ENCODE assay signal across 1 cellular context in genomic region chr12:55937956-55938355, GRCh38.
TF ChIP-seq lines count a peak whose summit lies in the region.

No MANE protein-coding gene starts in this region.

TF ChIP-seq in IMR-90, 13 proteins besides CTCF, POLR2A, EP300 and RAD21:
- TF ChIP-seq BHLHE40 (IDR thresholded peaks at IDR 0.05; ENCODE audit: low read depth, low read length) (no peak), MAFK (IDR thresholded peaks at IDR 0.05; ENCODE audit: low read depth, low read length) (no peak), FOS (IDR thresholded peaks at IDR 0.05; ENCODE audit: low read depth, low read length) (no peak), NFE2L2 (IDR thresholded peaks at IDR 0.05; ENCODE audit: low read depth, low read length) (no peak), MXI1 (IDR thresholded peaks at IDR 0.05; ENCODE audit: borderline replicate concordance, low read depth, low read length) (no peak), RFX5 (IDR thresholded peaks at IDR 0.05; ENCODE audit: low read depth, low read length) (no peak), CEBPB (IDR thresholded peaks at IDR 0.05; ENCODE audit: low read depth, low read length) (no peak), ELK1 (IDR thresholded peaks at IDR 0.05; ENCODE audit: borderline replicate concordance, low read depth, low read length) (no peak), RCOR1 (IDR thresholded peaks at IDR 0.05; ENCODE audit: insufficient replicate concordance, low read length) (no peak), SMC3 (IDR thresholded peaks at IDR 0.05; ENCODE audit: low read depth, low read length) (no peak), MAZ (IDR thresholded peaks at IDR 0.05; ENCODE audit: borderline replicate concordance, low read depth, low read length) (no peak), USF2 (IDR thresholded peaks at IDR 0.05; ENCODE audit: low read depth, low read length) (no peak), CHD1 (IDR thresholded peaks at IDR 0.05; ENCODE audit: low read depth, low read length) (no peak)
